Comparison of ENCODE assay signal across 13 cellular contexts in the genomic region with DNA sequence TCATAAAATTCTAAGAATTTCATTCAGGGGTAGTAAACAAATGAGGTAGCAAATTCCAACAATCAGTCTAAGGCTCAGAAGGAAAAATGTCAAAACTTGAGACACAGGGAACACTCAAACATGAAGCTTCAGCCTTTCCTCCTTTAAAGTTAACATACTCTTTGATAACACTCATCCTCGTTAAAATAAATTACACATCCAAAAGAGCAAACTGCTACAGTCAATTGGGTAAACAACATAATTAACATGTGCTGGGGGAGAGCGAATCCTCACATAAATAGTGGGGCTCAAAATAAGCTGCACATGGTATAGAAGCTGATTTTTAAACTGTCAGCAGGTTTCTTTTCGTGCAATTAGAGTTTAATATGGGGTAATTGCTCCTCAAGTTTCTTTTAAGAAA. TPM values are rescaled to one million over a fixed set of nuclear protein-coding genes. Genes with fewer than 3 reads are reported as not detected.
DNase-seq lines count a peak whose midpoint lies in the region; ATAC-seq, FAIRE-seq and TF ChIP-seq lines count a peak whose summit lies in the region.
"Had no signal": no experiment of that assay in that cellular context is flagged by ENCODE, and none has a peak within 500 bp of the region (broad histone marks: within the 10 kb centered on the region; RNA-seq: fewer than 3 reads in every experiment).

No MANE protein-coding gene starts in this region.

- peaks cover 15% of the 10 kb centered on the region for H4K20me1 ChIP-seq in HepG2 (ENCODE audit: insufficient read depth, low read length)

- WGBS in HepG2 (ENCODE audit: low lambda C conversion rate): 80% methylated on average over 3 of the region's 3 CpGs
- WGBS in right lobe of liver (ENCODE audit: insufficient coverage, low coverage, low lambda C conversion rate, missing lambda C conversion rate): 36% methylated on average over 3 of the region's 3 CpGs

- H3K27me3 ChIP-seq in HepG2 (ENCODE audit: control insufficient read depth in 1 of 2, insufficient read depth in 2 of 2, low read length in 2 of 2): peaks cover 0 to 3% of the 10 kb centered on the region in 2 experiments; a peak in 1 of 5 replicates
- H3K27me3 ChIP-seq in right lobe of liver: no peaks in the 10 kb centered on the region

- peaks cover 82% of the 10 kb centered on the region for H3K4me1 Mint-ChIP-seq in brain
- peaks cover 54% of the 10 kb centered on the region for H3K4me1 Mint-ChIP-seq in memory B cell

- peaks cover 94% of the 10 kb centered on the region for H3K79me2 ChIP-seq in HepG2 (ENCODE audit: insufficient read depth, low read length)

- BruUV-seq in HepG2 (replicated peaks; lab: Mats Ljungman, UMichigan): no TSS peak

- H3K36me3 ChIP-seq in HepG2 (replicated peaks in 1 of 2; ENCODE audit: control insufficient read depth in 1 of 2, insufficient read depth in 2 of 2, low read length in 2 of 2) (peaks cover 7 to 34% of the 10 kb centered on the region in 2 experiments), right lobe of liver (peaks cover 0 to 6% (median 4%) of the 10 kb centered on the region in 4 donors)

- H3K27ac ChIP-seq in HepG2 (ENCODE audit: extremely low read length, insufficient read depth, low read length): no peak overlapping the region
- no peak overlapping the region for H3K27ac ChIP-seq in right lobe of liver

- no peak for TF ChIP-seq POLR2A in HepG2 (IDR thresholded peaks at IDR 0.05; ENCODE audit: insufficient read depth in 1 of 2, low read depth in 2 of 2, low read length in 2 of 2)
- no peak for TF ChIP-seq POLR2A in right lobe of liver (IDR thresholded peaks at IDR 0.05)

- in situ Hi-C loops in HepG2 (cut with HindIII; ENCODE audit: extremely low pct_ligation_motif_present, low pct_unique_long_range_greater_than_20kb): loop anchor here (5.0 kb wide), 1 partner anchor 65 kb away; no protein-coding TSS in a partner anchor

- H3K9me3 Mint-ChIP-seq in brain: no peaks in the 10 kb centered on the region
- H3K9me3 Mint-ChIP-seq in memory B cell: no peaks in the 10 kb centered on the region

- POLR2A ChIA-PET in HepG2 (lab: Yijun Ruan, JAX): interaction anchor here (1.2 to 4.0 kb wide), 10 partner anchors 9 to 381 kb away, joined by 3 to 67 read pairs (median 10); partner anchors contain the start of genes GRB2, MRPL58 and SLC25A19

- H3K4me2 ChIP-seq in HepG2 (ENCODE audit: low read depth, low read length): peak overlapping the region; percentile 94

- no peak for FAIRE-seq in HepG2 (lab: Jason Lieb, UNC)
- no peak for FAIRE-seq in GM19239 (lab: Jason Lieb, UNC)
- FAIRE-seq: colon had no signal

- TF ChIP-seq CTCF in HepG2 (CRISPR knock-in tag; IDR thresholded peaks at IDR 0.05) (no peak), right lobe of liver (IDR thresholded peaks at IDR 0.05) (no peak), brain (conservative IDR thresholded peaks at IDR 0.05) (no peak)

- peak overlapping the region in 2 of 3 experiments; percentile 69 to 94; a peak in 3 of 6 replicates for H3K4me3 ChIP-seq in HepG2 (replicated peaks in 1 of 3; ENCODE audit: insufficient read depth in 1 of 3, low read depth in 2 of 3, low read length in 3 of 3)
- H3K4me3 ChIP-seq in right lobe of liver: no peak overlapping the region
- H3K4me3 ChIP-seq: mucosa of descending colon had no signal

- peak overlapping the region; percentile 94 to 96 (median 96) for H3K4me3 Mint-ChIP-seq in brain
- peak overlapping the region; percentile 43 for H3K4me3 Mint-ChIP-seq in memory B cell

- peaks cover 30% of the 10 kb centered on the region for H3K36me3 Mint-ChIP-seq in brain
- peaks cover 16% of the 10 kb centered on the region for H3K36me3 Mint-ChIP-seq in memory B cell

- H3K4me1 ChIP-seq in HepG2 (ENCODE audit: insufficient read depth, low read length): peaks cover 74% of the 10 kb centered on the region
- H3K4me1 ChIP-seq in right lobe of liver: peaks cover 0 to 36% (median 5%) of the 10 kb centered on the region in 4 donors

- TF ChIP-seq RAD21 in HepG2 (CRISPR knock-in tag; IDR thresholded peaks at IDR 0.05): no peak

- H3K27ac Mint-ChIP-seq in brain: peak overlapping the region; percentile 69 to 99 (median 96)
- peak overlapping the region; percentile 58 for H3K27ac Mint-ChIP-seq in memory B cell

- CTCF ChIA-PET in HepG2 (lab: Yijun Ruan, JAX; ENCODE audit: low intra/inter-chr PET ratio, low total read pairs): no interaction called here

- DNase-seq in HepG2 (ENCODE audit: low spot score) (no peak), right lobe of liver (no peak), memory B cell (ENCODE audit: low spot score in 2 of 2) (no peak), GM19239 (ENCODE audit: insufficient read length, low spot score) (no peak), NCI-H2029 (lab: John Stamatoyannopoulos, UW) (no peak)
- DNase-seq: activated CD4-positive, CD25-positive, alpha-beta regulatory T cell; DMS 273 treated with DMSO at 0.1 percent for 48 hours; mucosa of descending colon; NCI-H446 had no signal

- peaks cover 13% of the 10 kb centered on the region for H3K27me3 Mint-ChIP-seq in brain
- H3K27me3 Mint-ChIP-seq in memory B cell: no peaks in the 10 kb centered on the region

- intact Hi-C loops in HepG2 (cut with micrococcal nuclease; ENCODE audit: unreplicated experiment) (no loop called here), right lobe of liver (cut with DNase I) (no loop called here)

- no peak for ATAC-seq in HepG2
- ATAC-seq in right lobe of liver: no peak
- ATAC-seq in memory B cell (ENCODE audit: low read depth): no peak
- ATAC-seq in HG02970 (IDR thresholded peaks at IDR 0.05; ENCODE audit: low FRiP score, unreplicated experiment): no peak
- no peak for ATAC-seq in HG03045 (IDR thresholded peaks at IDR 0.05; ENCODE audit: unreplicated experiment)
- ATAC-seq: mucosa of descending colon had no signal

- H2AFZ ChIP-seq in HepG2 (ENCODE audit: low read length): no peak overlapping the region

- peak overlapping the region; percentile 82; the same call in 1 of the 2 replicates for H3K9ac ChIP-seq in HepG2 (ENCODE audit: insufficient read depth, low read depth, low read length)

- H3K9me3 ChIP-seq in HepG2 (ENCODE audit: low read length) (no peaks in the 10 kb centered on the region), right lobe of liver (no peaks in the 10 kb centered on the region)
- H3K9me3 ChIP-seq: mucosa of descending colon had no signal

- TF ChIP-seq EP300 in HepG2 (IDR thresholded peaks at IDR 0.05; ENCODE audit: low read depth in 2 of 2, low read length in 2 of 2) (no peak), HepG2 (CRISPR knock-in tag; IDR thresholded peaks at IDR 0.05; ENCODE audit: borderline replicate concordance) (no peak)

TF ChIP-seq in HepG2, 621 proteins besides CTCF, POLR2A, EP300 and RAD21 (continues in another document):
- TF ChIP-seq TIGD3 (CRISPR knock-in tag; IDR thresholded peaks at IDR 0.05; ENCODE audit: borderline replicate concordance): no peak
- no peak for TF ChIP-seq KLF11 (CRISPR knock-in tag; IDR thresholded peaks at IDR 0.05)
- TF ChIP-seq ZNF17 (CRISPR knock-in tag; IDR thresholded peaks at IDR 0.05): no peak
- TF ChIP-seq SP1 (IDR thresholded peaks at IDR 0.05): no peak
- TF ChIP-seq SP1 (CRISPR knock-in tag; IDR thresholded peaks at IDR 0.05): no peak
- TF ChIP-seq HDAC2 (CRISPR knock-in tag; IDR thresholded peaks at IDR 0.05): no peak
- no peak for TF ChIP-seq ZNF883 (CRISPR knock-in tag; IDR thresholded peaks at IDR 0.05; ENCODE audit: not compliant biosample characterization)

RNA-seq across cellular contexts. Expression of gene GRB2, which starts 12.9 kb away (rescaled TPM):
- 92.3 and 95.7 TPM in 2 replicates for total RNA-seq in HepG2 (2016; rRNA removed; fragmentation: Illumina TruSeq; extraction: Trizol)
- 9.5 and 11.4 TPM in 2 replicates for total RNA-seq in HepG2 (2016; cell fraction: cytosol; rRNA removed; fragmentation: Illumina TruSeq; extraction: Trizol; ENCODE audit: low read depth)
- 81.8 and 96.0 TPM in 2 replicates for total RNA-seq in HepG2 (2016; cell fraction: insoluble cytoplasmic fraction; rRNA removed; fragmentation: Illumina TruSeq; extraction: Trizol)
- 34.4 and 43.9 TPM in 2 replicates for total RNA-seq in HepG2 (2016; cell fraction: membrane; rRNA removed; fragmentation: Illumina TruSeq; extraction: Trizol)
- 44.5 and 52.3 TPM in 2 replicates for total RNA-seq in HepG2 (2016; cell fraction: nucleus; rRNA removed; fragmentation: Illumina TruSeq; extraction: Trizol)
- polyA plus RNA-seq in HepG2 (2011; rRNA removed): 67.9 and 84.6 TPM in 2 replicates
- 65.4 and 67.1 TPM in 2 replicates for polyA plus RNA-seq in HepG2 (2011; cell fraction: cytosol; rRNA removed)
- 28.7 and 29.6 TPM in 2 replicates for polyA plus RNA-seq in HepG2 (2011; cell fraction: nucleus; rRNA removed)
- 66.8 and 70.9 TPM in 2 replicates for polyA plus RNA-seq in HepG2 (2012)
- polyA plus RNA-seq in HepG2 (2016; cell fraction: cytosol; fragmentation: Illumina TruSeq; extraction: Trizol; ENCODE audit: low read depth): 13.1 and 18.8 TPM in 2 replicates
- 142 and 160 TPM in 2 replicates for polyA plus RNA-seq in HepG2 (2016; cell fraction: insoluble cytoplasmic fraction; fragmentation: Illumina TruSeq; extraction: Trizol; ENCODE audit: low read depth)
- polyA plus RNA-seq in HepG2 (2016; cell fraction: membrane; fragmentation: Illumina TruSeq; extraction: Trizol; ENCODE audit: low read depth): 28.8 and 38.8 TPM in 2 replicates
- polyA plus RNA-seq in HepG2 (2016; cell fraction: nucleus; fragmentation: Illumina TruSeq; extraction: Trizol; ENCODE audit: insufficient read depth, low read depth): 76.0 and 89.2 TPM in 2 replicates
- 55.3 and 73.1 TPM in 2 replicates for polyA minus RNA-seq in HepG2 (2011; rRNA and poly(A)+ RNA removed; ENCODE audit: low replicate concordance)
- polyA minus RNA-seq in HepG2 (2011; cell fraction: cytosol; rRNA and poly(A)+ RNA removed): 26.1 and 30.8 TPM in 2 replicates
- polyA minus RNA-seq in HepG2 (2011; cell fraction: nucleus; rRNA and poly(A)+ RNA removed): 44.4 and 46.2 TPM in 2 replicates
- total RNA-seq in right lobe of liver: 10 to 100 TPM; 42.4 to 70.5 (median 53.8) TPM
- polyA plus RNA-seq in brain (ENCODE audit: insufficient read depth, low read depth, low replicate concordance): 132 TPM

Comparison
In these comparisons a context has a peak if more than half of its experiments do, and no peak if none do; other contexts are left out.
1. H3K4me3 ChIP-seq: peak in HepG2 (2 of 3); none in right lobe of liver (0 of 3).